Comparison of ENCODE assay signal across 9 cellular contexts in genomic region chr19:533485-534058, GRCh38. TPM values are rescaled to one million over a fixed set of nuclear protein-coding genes. Genes with fewer than 3 reads are reported as not detected.
DNase-seq lines count a peak whose midpoint lies in the region; ATAC-seq, FAIRE-seq and TF ChIP-seq lines count a peak whose summit lies in the region.
"Had no signal": no experiment of that assay in that cellular context is flagged by ENCODE, and none has a peak within 500 bp of the region (broad histone marks: within the 10 kb centered on the region; RNA-seq: fewer than 3 reads in every experiment).

No MANE protein-coding gene starts in this region.

- H3K4me1 ChIP-seq in adrenal gland (replicated peaks in 1 of 2) (peaks cover 13 to 14% of the 10 kb centered on the region in 2 donors), keratinocyte (ENCODE audit: control insufficient read depth, extremely low read depth, insufficient read depth, low read length) (peaks cover 13% of the 10 kb centered on the region), suprapubic skin (peaks cover 32% of the 10 kb centered on the region)

- H4K20me1 ChIP-seq in keratinocyte (ENCODE audit: control insufficient read depth, extremely low read depth, insufficient read depth, low read length) = peaks cover 22% of the 10 kb centered on the region

- H3K27me3 ChIP-seq in adrenal gland (no peaks in the 10 kb centered on the region), keratinocyte (ENCODE audit: control insufficient read depth, extremely low read depth, insufficient read depth, low read length) (no peaks in the 10 kb centered on the region), suprapubic skin (no peaks in the 10 kb centered on the region)

- H3K27me3 Mint-ChIP-seq in T-helper 1 cell treated with Interleukin-12 subunit alpha and Interleukin-12 subunit beta and Interleukin-4 antibody, amounts not matched to agents 30 μg/mL and 1 μg/mL, for 36 hours (ENCODE audit: low read depth) = no peaks in the 10 kb centered on the region

- H3K4me3 ChIP-seq in adrenal gland (peak overlapping the region in 2 of 4 donors; percentile 82 to 100), keratinocyte (ENCODE audit: control insufficient read depth in 2 of 3, extremely low read depth in 1 of 3, insufficient read depth in 2 of 3, low read depth in 1 of 3, low read length in 3 of 3) (peak overlapping the region; percentile 78 to 94 (median 83)), suprapubic skin (peak overlapping the region; percentile 86)

- no peak for ATAC-seq in HG02610 (IDR thresholded peaks at IDR 0.05; ENCODE audit: unreplicated experiment)
- no peak for ATAC-seq in GM21390 (IDR thresholded peaks at IDR 0.05; ENCODE audit: unreplicated experiment)

- peaks cover 7% of the 10 kb centered on the region for H3K4me1 Mint-ChIP-seq in T-helper 1 cell treated with Interleukin-12 subunit alpha and Interleukin-12 subunit beta and Interleukin-4 antibody, amounts not matched to agents 30 μg/mL and 1 μg/mL, for 36 hours (ENCODE audit: low read depth)

- peaks cover 3% of the 10 kb centered on the region for H3K36me3 Mint-ChIP-seq in T-helper 1 cell treated with Interleukin-12 subunit alpha and Interleukin-12 subunit beta and Interleukin-4 antibody, amounts not matched to agents 30 μg/mL and 1 μg/mL, for 36 hours (ENCODE audit: low read depth)

- H3K4me2 ChIP-seq in keratinocyte (ENCODE audit: control insufficient read depth, extremely low read depth, insufficient read depth, low read depth, low read length) = peak overlapping the region; percentile 99

- FAIRE-seq in keratinocyte (lab: Jason Lieb, UNC) = no peak

- H3K79me2 ChIP-seq in keratinocyte (ENCODE audit: control insufficient read depth, insufficient read depth, low read length) = peaks cover 47% of the 10 kb centered on the region

- no peak overlapping the region for H3K27ac Mint-ChIP-seq in T-helper 1 cell treated with Interleukin-12 subunit alpha and Interleukin-12 subunit beta and Interleukin-4 antibody, amounts not matched to agents 30 μg/mL and 1 μg/mL, for 36 hours

- DNase-seq in T-helper 1 cell (no peak), adrenal gland (no peak), keratinocyte (ENCODE audit: low read depth, low spot score) (no peak), suprapubic skin (ENCODE audit: low spot score in 2 of 2) (no peak)
- no peak for DNase-seq in stimulated activated CD4-positive, alpha-beta T cell treated with anti-CD3 and anti-CD28 coated beads, Interleukin-4, amount 100 ng/mL, for 24 hours

- H3K4me3 Mint-ChIP-seq in T-helper 1 cell treated with Interleukin-12 subunit alpha and Interleukin-12 subunit beta and Interleukin-4 antibody, amounts not matched to agents 30 μg/mL and 1 μg/mL, for 36 hours = peak overlapping the region; percentile 86

- peaks cover 4% of the 10 kb centered on the region for H3K9me1 ChIP-seq in keratinocyte (ENCODE audit: control insufficient read depth, extremely low read depth, insufficient read depth, low read length)

- dilution Hi-C loops in keratinocyte (cut with MboI; ENCODE audit: extremely low pct_ligation_motif_present, low sequenced_read_pairs) = no loop called here

- intact Hi-C loops in adrenal gland (cut with DNase I) = loop anchor here in 1 of 2 donors (5.0 kb wide), 1 partner anchor 34 kb away; no protein-coding TSS in a partner anchor

- H2AFZ ChIP-seq in keratinocyte (ENCODE audit: control insufficient read depth, low read length) = no peak overlapping the region

- TF ChIP-seq CTCF in adrenal gland (IDR thresholded peaks at IDR 0.05) (no peak), keratinocyte (optimal IDR thresholded peaks at IDR 0.05 in 1 of 3, IDR thresholded peaks at IDR 0.05 in 1 of 3, conservative IDR thresholded peaks at IDR 0.05 in 1 of 3; ENCODE audit: extremely low read depth in 1 of 3, insufficient read depth in 2 of 3, low read length in 3 of 3) (no peak), suprapubic skin (IDR thresholded peaks at IDR 0.05) (no peak)

- peak overlapping the region in 4 of 5 donors; percentile 78 to 97 (median 88) for H3K27ac ChIP-seq in adrenal gland
- H3K27ac ChIP-seq in keratinocyte (ENCODE audit: control insufficient read depth, insufficient read depth, low read length) = peak overlapping the region; percentile 76
- H3K27ac ChIP-seq in suprapubic skin = peak overlapping the region; percentile 83

- H3K9ac ChIP-seq in keratinocyte (ENCODE audit: control insufficient read depth, extremely low read depth, insufficient read depth, low read length) = peak overlapping the region; percentile 83

- TF ChIP-seq EP300 in suprapubic skin (IDR thresholded peaks at IDR 0.05) = no peak

- H3K9me3 ChIP-seq in adrenal gland (replicated peaks in 1 of 3) (no peaks in the 10 kb centered on the region), keratinocyte (ENCODE audit: control insufficient read depth, low read depth, low read length) (no peaks in the 10 kb centered on the region), suprapubic skin (no peaks in the 10 kb centered on the region)

- TF ChIP-seq POLR2A in adrenal gland (IDR thresholded peaks at IDR 0.05) (no peak), suprapubic skin (IDR thresholded peaks at IDR 0.05) (no peak)

- no peaks in the 10 kb centered on the region for H3K9me3 Mint-ChIP-seq in T-helper 1 cell treated with Interleukin-12 subunit alpha and Interleukin-12 subunit beta and Interleukin-4 antibody, amounts not matched to agents 30 μg/mL and 1 μg/mL, for 36 hours

- WGBS in adrenal gland, 4 donors = 34 to 65% (median 48%) methylated on average over 2 to 17 of the region's 17 CpGs
- WGBS in suprapubic skin = 48% methylated on average over 8 of the region's 17 CpGs

- H3K36me3 ChIP-seq in adrenal gland (replicated peaks in 1 of 2) (peaks cover 0 to 31% of the 10 kb centered on the region in 2 donors), keratinocyte (ENCODE audit: control insufficient read depth in 2 of 2, extremely low read depth in 1 of 2, insufficient read depth in 2 of 2, low read length in 2 of 2) (peaks cover 7 to 16% of the 10 kb centered on the region in 2 experiments), suprapubic skin (peaks cover 31% of the 10 kb centered on the region)

RNA-seq across cellular contexts. Expression of gene CDC34, which starts 2.0 kb away (rescaled TPM):
- total RNA-seq in adrenal gland = 10 to 100 TPM; 42.4 to 74.6 (median 59.6) TPM
- 100 to 1,000 TPM in 2 of 3 donors, 10 to 100 TPM in 1; 22.2 to 151 (median 124) TPM for polyA plus RNA-seq in adrenal gland
- 47.5 to 72.0 TPM (median 48.6 TPM) in 3 replicates for polyA plus RNA-seq in keratinocyte
- polyA plus RNA-seq in keratinocyte (2011; ENCODE audit: low read depth) = 48.7 TPM
- polyA plus RNA-seq in keratinocyte (2011; cell fraction: cytosol; rRNA removed) = 43.0 and 88.0 TPM in 2 replicates
- polyA plus RNA-seq in keratinocyte (2011; cell fraction: nucleus; rRNA removed) = 42.5 and 59.2 TPM in 2 replicates
- 62.4 and 88.5 TPM in 2 replicates for polyA plus RNA-seq in keratinocyte (2012; ENCODE audit: low replicate concordance)
- 18.4 to 107 TPM (median 34.2 TPM) in 3 replicates for polyA minus RNA-seq in keratinocyte
- 68.9 TPM for polyA minus RNA-seq in keratinocyte (2011; cell fraction: cytosol; rRNA and poly(A)+ RNA removed)
- 15.1 and 17.7 TPM in 2 replicates for polyA minus RNA-seq in keratinocyte (2011; cell fraction: nucleus; rRNA and poly(A)+ RNA removed)
- 10 to 100 TPM; 48.3 to 90.3 (median 72.9) TPM for total RNA-seq in suprapubic skin

RNA-seq across cellular contexts. Expression of gene GZMM, which starts 10.3 kb away (rescaled TPM):
- 1 to 10 TPM in 2 of 8 donors, under 1 TPM in 4, not detected in 2; 0.35 to 2.4 (median 0.80) TPM for total RNA-seq in adrenal gland
- 1 to 10 TPM in 2 of 3 donors, not detected in 1; 1.3 to 1.9 TPM for polyA plus RNA-seq in adrenal gland
- not detected in 3 replicates for polyA plus RNA-seq in keratinocyte
- not detected for polyA plus RNA-seq in keratinocyte (2011; ENCODE audit: low read depth)
- polyA plus RNA-seq in keratinocyte (2011; cell fraction: cytosol; rRNA removed) = not detected in 2 replicates
- not detected in 2 replicates for polyA plus RNA-seq in keratinocyte (2011; cell fraction: nucleus; rRNA removed)
- polyA plus RNA-seq in keratinocyte (2012; ENCODE audit: low replicate concordance) = 0.31 TPM in 1 of 2 replicates, not detected in the other
- polyA minus RNA-seq in keratinocyte = not detected in 3 replicates
- not detected for polyA minus RNA-seq in keratinocyte (2011; cell fraction: cytosol; rRNA and poly(A)+ RNA removed)
- not detected in 2 replicates for polyA minus RNA-seq in keratinocyte (2011; cell fraction: nucleus; rRNA and poly(A)+ RNA removed)
- under 1 TPM in 1 of 4 donors, not detected in 3; 0.97 TPM for total RNA-seq in suprapubic skin
- total RNA-seq: A172 had no signal

RNA-seq across cellular contexts. Expression of gene TPGS1, which starts 26.3 kb away (rescaled TPM):
- total RNA-seq in adrenal gland (100 to 1,000 TPM in 2 of 8 donors, 10 to 100 TPM in 6; 19.6 to 123 (median 44.7) TPM), suprapubic skin (10 to 100 TPM; 10.8 to 23.3 (median 20.9) TPM)
- polyA plus RNA-seq in adrenal gland (10 to 100 TPM in 2 of 3 donors, under 1 TPM in 1; 0.07 to 43.6 (median 33.5) TPM), keratinocyte (1.4 to 3.3 TPM (median 1.9 TPM) in 3 replicates)
- 0.24 TPM for polyA plus RNA-seq in keratinocyte (2011; ENCODE audit: low read depth)
- 0.62 and 4.3 TPM in 2 replicates for polyA plus RNA-seq in keratinocyte (2011; cell fraction: cytosol; rRNA removed)
- 1.6 and 3.5 TPM in 2 replicates for polyA plus RNA-seq in keratinocyte (2011; cell fraction: nucleus; rRNA removed)
- 1.8 and 5.8 TPM in 2 replicates for polyA plus RNA-seq in keratinocyte (2012; ENCODE audit: low replicate concordance)
- 0.35 to 0.79 TPM (median 0.40 TPM) in 3 replicates for polyA minus RNA-seq in keratinocyte
- polyA minus RNA-seq in keratinocyte (2011; cell fraction: cytosol; rRNA and poly(A)+ RNA removed) = 12.9 TPM
- 2.7 and 3.7 TPM in 2 replicates for polyA minus RNA-seq in keratinocyte (2011; cell fraction: nucleus; rRNA and poly(A)+ RNA removed)

RNA-seq across cellular contexts. Expression of gene MADCAM1, which starts 37.3 kb away (rescaled TPM):
- total RNA-seq in adrenal gland (1 to 10 TPM in 1 of 8 donors, under 1 TPM in 6, not detected in 1; 0.14 to 1.1 (median 0.43) TPM), suprapubic skin (under 1 TPM in 1 of 4 donors, not detected in 3; 0.64 TPM)
- polyA plus RNA-seq in adrenal gland (1 to 10 TPM in 2 of 3 donors, not detected in 1; 2.2 to 4.8 TPM), keratinocyte (0.05 to 0.12 TPM (median 0.07 TPM) in 3 replicates)
- not detected for polyA plus RNA-seq in keratinocyte (2011; ENCODE audit: low read depth)
- polyA plus RNA-seq in keratinocyte (2011; cell fraction: cytosol; rRNA removed) = not detected in 2 replicates
- 0.24 and 0.65 TPM in 2 replicates for polyA plus RNA-seq in keratinocyte (2011; cell fraction: nucleus; rRNA removed)
- 0.17 and 0.27 TPM in 2 replicates for polyA plus RNA-seq in keratinocyte (2012; ENCODE audit: low replicate concordance)
- polyA minus RNA-seq in keratinocyte = not detected in 3 replicates
- not detected for polyA minus RNA-seq in keratinocyte (2011; cell fraction: cytosol; rRNA and poly(A)+ RNA removed)
- not detected in 2 replicates for polyA minus RNA-seq in keratinocyte (2011; cell fraction: nucleus; rRNA and poly(A)+ RNA removed)

RNA-seq across cellular contexts. Expression of gene BSG, which starts 38.8 kb away (rescaled TPM):
- 1,000 to 10,000 TPM in 1 of 8 donors, 100 to 1,000 TPM in 7; 705 to 1,372 (median 832) TPM for total RNA-seq in adrenal gland
- polyA plus RNA-seq in adrenal gland = 1,000 to 10,000 TPM in 2 of 3 donors, 100 to 1,000 TPM in 1; 481 to 2,214 (median 1,591) TPM
- 388 to 552 TPM (median 537 TPM) in 3 replicates for polyA plus RNA-seq in keratinocyte
- polyA plus RNA-seq in keratinocyte (2011; ENCODE audit: low read depth) = 171 TPM
- 298 and 480 TPM in 2 replicates for polyA plus RNA-seq in keratinocyte (2011; cell fraction: cytosol; rRNA removed)
- 577 and 747 TPM in 2 replicates for polyA plus RNA-seq in keratinocyte (2011; cell fraction: nucleus; rRNA removed)
- 376 and 679 TPM in 2 replicates for polyA plus RNA-seq in keratinocyte (2012; ENCODE audit: low replicate concordance)
- polyA minus RNA-seq in keratinocyte = 280 to 493 TPM (median 484 TPM) in 3 replicates
- 889 TPM for polyA minus RNA-seq in keratinocyte (2011; cell fraction: cytosol; rRNA and poly(A)+ RNA removed)
- polyA minus RNA-seq in keratinocyte (2011; cell fraction: nucleus; rRNA and poly(A)+ RNA removed) = 533 and 629 TPM in 2 replicates
- 100 to 1,000 TPM; 265 to 314 (median 285) TPM for total RNA-seq in suprapubic skin
